ENCODE assay signal across 18 cellular contexts in the genomic region with DNA sequence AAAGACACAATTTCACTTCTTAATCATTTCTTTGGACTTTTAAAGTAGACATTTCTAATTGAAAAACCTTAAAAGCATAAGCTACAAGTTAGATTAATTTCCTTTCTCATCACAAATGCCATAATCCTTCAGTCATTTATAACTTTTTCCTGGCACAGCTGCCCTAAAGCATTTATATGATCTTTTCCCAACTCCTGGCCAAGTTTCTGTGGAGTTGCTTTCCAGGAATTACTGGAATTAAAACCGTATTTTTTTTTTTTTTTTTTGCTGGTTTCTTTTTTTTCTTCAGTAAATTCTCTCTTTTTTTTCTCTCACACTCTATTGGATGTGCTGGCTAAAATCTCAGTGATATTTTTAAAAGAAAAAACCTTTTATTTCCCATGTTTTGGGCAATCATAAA.
A peak's percentile ranks its signal among the peaks of the same experiment; 100 is the strongest.
DNase-seq lines count a peak whose midpoint lies in the region; ATAC-seq, FAIRE-seq and TF ChIP-seq lines count a peak whose summit lies in the region.
"Had no signal": no experiment of that assay in that cellular context is flagged by ENCODE, and none has a peak within 500 bp of the region (broad histone marks: within the 10 kb centered on the region; RNA-seq: fewer than 3 reads in every experiment).

No MANE protein-coding gene starts in this region.

- no peak overlapping the region for H3K27ac ChIP-seq in GM23248
- H3K27ac ChIP-seq in endothelial cell of umbilical vein (ENCODE audit: insufficient read depth, low read depth, low read length), result no peak overlapping the region
- H3K27ac ChIP-seq in transverse colon, result no peak overlapping the region
- H3K27ac ChIP-seq: C4-2B had no signal

- H3K36me3 Mint-ChIP-seq in natural killer cell, result peaks cover 18% of the 10 kb centered on the region
- H3K36me3 Mint-ChIP-seq: CD4-positive, alpha-beta memory T cell had no signal

- TF ChIP-seq CTCF in AG10803 (conservative IDR thresholded peaks at IDR 0.05; ENCODE audit: low read length) (no peak), endothelial cell of umbilical vein (IDR thresholded peaks at IDR 0.05; ENCODE audit: extremely low read depth in 1 of 2, insufficient read depth in 1 of 2, low read depth in 1 of 2, low read length in 2 of 2) (no peak), transverse colon (IDR thresholded peaks at IDR 0.05) (no peak), natural killer cell (IDR thresholded peaks at IDR 0.05) (no peak)

- ATAC-seq in natural killer cell (no peak), GM18502 (IDR thresholded peaks at IDR 0.05; ENCODE audit: poor library complexity, unreplicated experiment) (no peak)
- ATAC-seq: HCT116 had no signal

- no peak overlapping the region for H3K4me3 Mint-ChIP-seq in natural killer cell
- H3K4me3 Mint-ChIP-seq: CD4-positive, alpha-beta memory T cell had no signal

- H3K4me3 ChIP-seq in AG10803 (ENCODE audit: low read length) (no peak overlapping the region), GM23248 (no peak overlapping the region), endothelial cell of umbilical vein (replicated peaks in 1 of 3; ENCODE audit: insufficient read depth in 1 of 3, low read depth in 1 of 3, low read length in 3 of 3) (no peak overlapping the region), transverse colon (no peak overlapping the region)

- H3K27ac Mint-ChIP-seq in natural killer cell, result no peak overlapping the region
- H3K27ac Mint-ChIP-seq: CD4-positive, alpha-beta memory T cell had no signal

- H3K4me2 ChIP-seq in GM23248 (ENCODE audit: unreplicated experiment) (no peak overlapping the region), endothelial cell of umbilical vein (ENCODE audit: insufficient read depth, low read length) (no peak overlapping the region)

- no peak for FAIRE-seq in endothelial cell of umbilical vein (lab: Jason Lieb, UNC)
- FAIRE-seq: G401.6, H54 had no signal

- POLR2A ChIA-PET in endothelial cell of umbilical vein (lab: Charles Lee), result interaction anchor here (0.6 kb wide), 1 partner anchor 353 kb away, joined by 3 read pairs; no protein-coding TSS in a partner anchor

- H3K9ac ChIP-seq in GM23248, result no peak overlapping the region
- no peak overlapping the region for H3K9ac ChIP-seq in endothelial cell of umbilical vein (replicated peaks; ENCODE audit: extremely low read depth, insufficient read depth, low read length)

- intact Hi-C loops in endothelial cell of umbilical vein (cut with micrococcal nuclease), result no loop called here
- intact Hi-C loops in transverse colon (cut with DNase I; ENCODE audit: low total_unique reads), result loop anchor here (10.0 kb wide), 1 partner anchor 889 kb away; no protein-coding TSS in a partner anchor
- intact Hi-C loops in natural killer cell (cut with micrococcal nuclease), result no loop called here

- H2AFZ ChIP-seq in GM23248 (no peak overlapping the region), endothelial cell of umbilical vein (ENCODE audit: low read depth, low read length) (no peak overlapping the region)

- H3K36me3 ChIP-seq in GM23248 (ENCODE audit: low read depth) (no peaks in the 10 kb centered on the region), endothelial cell of umbilical vein (ENCODE audit: control insufficient read depth in 2 of 2, extremely low read depth in 1 of 2, insufficient read depth in 2 of 2, low read length in 2 of 2) (no peaks in the 10 kb centered on the region), transverse colon (no peaks in the 10 kb centered on the region)
- H3K36me3 ChIP-seq: BE2C had no signal

- H3K27me3 ChIP-seq in GM23248 (replicated peaks; ENCODE audit: insufficient read depth), result no peaks in the 10 kb centered on the region
- H3K27me3 ChIP-seq in endothelial cell of umbilical vein (ENCODE audit: control insufficient read depth in 2 of 2, insufficient read depth in 2 of 2, low read length in 2 of 2), result no peaks in the 10 kb centered on the region
- no peaks in the 10 kb centered on the region for H3K27me3 ChIP-seq in transverse colon
- H3K27me3 ChIP-seq: BE2C had no signal

- CTCF ChIA-PET in endothelial cell of umbilical vein (lab: Charles Lee), result interaction anchor here (0.7 kb wide), 1 partner anchor 92 kb away, joined by 3 read pairs; no protein-coding TSS in a partner anchor

- DNase-seq in AG10803 (ENCODE audit: low read depth) (peak; percentile 12), GM23248 (peak; percentile 11), endothelial cell of umbilical vein (ENCODE audit: low read depth, low spot score) (peak; percentile 16), myocyte (ENCODE audit: low read depth) (peak; percentile 40), islet precursor cell (no peak), transverse colon (no peak), natural killer cell (no peak)
- DNase-seq: 8988T; ACHN; BE2C; CD4-positive, alpha-beta memory T cell; DMS79; EL had no signal

- dilution Hi-C loops in endothelial cell of umbilical vein (cut with MboI; ENCODE audit: extremely low pct_ligation_motif_present, low sequenced_read_pairs), result no loop called here

- no peaks in the 10 kb centered on the region for H3K9me2 ChIP-seq in GM23248 (ENCODE audit: insufficient read depth)

- no peaks in the 10 kb centered on the region for H3K9me1 ChIP-seq in endothelial cell of umbilical vein (replicated peaks; ENCODE audit: control insufficient read depth, extremely low read depth, insufficient read depth, low read length)

- no peaks in the 10 kb centered on the region for H3K79me2 ChIP-seq in GM23248 (ENCODE audit: insufficient read depth)
- H3K79me2 ChIP-seq in endothelial cell of umbilical vein (ENCODE audit: control insufficient read depth, insufficient read depth, low read length), result no peaks in the 10 kb centered on the region

- BruUV-seq in endothelial cell of umbilical vein (replicated peaks; lab: Mats Ljungman, UMichigan), result no TSS peak

- peaks cover 0 to 4% of the 10 kb centered on the region in 2 donors for H3K27me3 Mint-ChIP-seq in natural killer cell (ENCODE audit: low read depth in 2 of 2)

- H3K9me3 ChIP-seq in GM23248 (ENCODE audit: low read depth), result peaks cover 6% of the 10 kb centered on the region
- no peaks in the 10 kb centered on the region for H3K9me3 ChIP-seq in endothelial cell of umbilical vein (replicated peaks; ENCODE audit: control insufficient read depth, insufficient read depth, low read length)
- H3K9me3 ChIP-seq in transverse colon, result peaks cover 5 to 8% of the 10 kb centered on the region in 2 donors
- H3K9me3 ChIP-seq: BE2C had no signal

- H3F3A ChIP-seq in GM23248 (ENCODE audit: insufficient read depth), result peaks cover 18% of the 10 kb centered on the region

- no peaks in the 10 kb centered on the region for H3K4me1 Mint-ChIP-seq in natural killer cell
- H3K4me1 Mint-ChIP-seq: CD4-positive, alpha-beta memory T cell had no signal

- H3K4me1 ChIP-seq in GM23248 (ENCODE audit: insufficient read depth) (peaks cover 17% of the 10 kb centered on the region; the same call in 1 of the 2 replicates), endothelial cell of umbilical vein (ENCODE audit: control insufficient read depth, extremely low read depth, insufficient read depth, low read length) (peaks cover 26% of the 10 kb centered on the region), transverse colon (no peaks in the 10 kb centered on the region)
- H3K4me1 ChIP-seq: BE2C had no signal

- no peaks in the 10 kb centered on the region for H4K20me1 ChIP-seq in GM23248 (ENCODE audit: insufficient read depth)
- no peaks in the 10 kb centered on the region for H4K20me1 ChIP-seq in endothelial cell of umbilical vein (replicated peaks; ENCODE audit: control insufficient read depth, extremely low read depth, insufficient read depth, low read length)

- 10 to 13% methylated on average over 1 of the region's 1 CpG for WGBS in GM23248 (ENCODE audit: low coverage in 1 of 2, low lambda C conversion rate in 2 of 2, missing lambda C conversion rate in 2 of 2), 2 experiments
- WGBS in transverse colon (ENCODE audit: low coverage in 1 of 2), 2 donors, result 8 to 14% methylated on average over 1 of the region's 1 CpG

- TF ChIP-seq EP300 in transverse colon (IDR thresholded peaks at IDR 0.05; ENCODE audit: low read depth), result no peak

- in situ Hi-C loops in GM23248 (cut with MboI), result no loop called here
- in situ Hi-C loops in transverse colon (cut with MboI; ENCODE audit: low pct_ligation_motif_present in 1 of 4, low pct_unique_long_range_greater_than_20kb in 1 of 4, low sequenced_read_pairs in 3 of 4), result no loop called here

- peaks cover 6 to 15% of the 10 kb centered on the region in 2 donors for H3K9me3 Mint-ChIP-seq in natural killer cell

- no peak for TF ChIP-seq POLR2A in endothelial cell of umbilical vein (IDR thresholded peaks at IDR 0.05; ENCODE audit: low read depth, low read length)
- no peak for TF ChIP-seq POLR2A in transverse colon (IDR thresholded peaks at IDR 0.05)

TF ChIP-seq in endothelial cell of umbilical vein, 7 proteins besides CTCF, POLR2A, EP300 and RAD21:
- TF ChIP-seq MYC (IDR thresholded peaks at IDR 0.05; ENCODE audit: low read depth, low read length) (no peak), POLR2AphosphoS5 (IDR thresholded peaks at IDR 0.05; ENCODE audit: insufficient read depth, low read depth, low read length) (no peak), EZH2 (IDR thresholded peaks at IDR 0.05; ENCODE audit: borderline replicate concordance, low read depth, low read length, severe bottlenecking) (no peak), GATA2 (IDR thresholded peaks at IDR 0.05; ENCODE audit: insufficient read depth, insufficient read length, low read depth, low read length) (no peak), FOS (IDR thresholded peaks at IDR 0.05; ENCODE audit: borderline replicate concordance, insufficient read depth, low read length) (no peak), JUN (IDR thresholded peaks at IDR 0.05; ENCODE audit: borderline replicate concordance, insufficient read depth, insufficient read length, low read depth) (no peak)
- TF ChIP-seq, protein P1, sequence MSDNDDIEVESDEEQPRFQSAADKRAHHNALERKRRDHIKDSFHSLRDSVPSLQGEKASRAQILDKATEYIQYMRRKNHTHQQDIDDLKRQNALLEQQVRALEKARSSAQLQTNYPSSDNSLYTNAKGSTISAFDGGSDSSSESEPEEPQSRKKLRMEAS (IDR thresholded peaks at IDR 0.05; ENCODE audit: insufficient read depth, insufficient read length), result no peak

Comparison
In these comparisons a context has a peak if more than half of its experiments do, and no peak if none do; other contexts are left out.
1. DNase-seq: peak in AG10803 (single experiment), GM23248 (single experiment), endothelial cell of umbilical vein (single experiment) and myocyte (single experiment); none in islet precursor cell (single experiment), transverse colon (single experiment) and natural killer cell (single experiment).